In the genomic region with DNA sequence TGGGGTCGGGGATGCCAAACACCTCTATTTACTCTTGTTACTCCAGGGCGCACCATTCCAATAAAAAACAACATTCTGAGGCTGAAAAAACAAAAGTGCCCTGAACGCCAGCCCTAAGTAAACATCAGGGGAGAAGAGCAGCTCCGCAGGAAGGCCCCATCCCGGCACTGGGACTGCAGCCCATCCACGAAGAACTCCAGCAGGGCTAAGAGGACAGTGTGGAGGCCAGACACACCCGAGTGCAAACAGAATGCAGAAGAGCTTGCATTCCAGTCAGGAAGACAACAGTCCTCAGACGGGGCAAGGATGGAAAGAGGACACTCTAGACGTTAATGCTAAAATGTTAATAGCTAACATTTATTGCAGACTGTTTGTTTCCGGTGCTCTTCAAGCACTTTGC, we compare ENCODE assay signal across 9 cellular contexts. TPM values are rescaled to one million over a fixed set of nuclear protein-coding genes. Genes with fewer than 3 reads are reported as not detected.
A peak's percentile ranks its signal among the peaks of the same experiment; 100 is the strongest.
DNase-seq lines count a peak whose midpoint lies in the region; ATAC-seq and TF ChIP-seq lines count a peak whose summit lies in the region.
"Had no signal": no experiment of that assay in that cellular context is flagged by ENCODE, and none has a peak within 500 bp of the region (broad histone marks: within the 10 kb centered on the region; RNA-seq: fewer than 3 reads in every experiment).

No MANE protein-coding gene starts in this region.

- H3K27ac ChIP-seq in RWPE1 (peak overlapping the region; percentile 49), hepatocyte (peak overlapping the region; percentile 26)
- H3K27ac ChIP-seq: skin epidermis had no signal

- peaks cover 35% of the 10 kb centered on the region for H3K4me1 ChIP-seq in hepatocyte (ENCODE audit: insufficient read depth)

- WGBS in hepatocyte (ENCODE audit: low lambda C conversion rate, missing lambda C conversion rate): 41% methylated on average over 10 of the region's 10 CpGs

- TF ChIP-seq CTCF in RWPE1 (conservative IDR thresholded peaks at IDR 0.05; ENCODE audit: low read depth) (no peak), hepatocyte (IDR thresholded peaks at IDR 0.05; ENCODE audit: poor library complexity) (no peak), GM13977 (IDR thresholded peaks at IDR 0.05; ENCODE audit: extremely low read depth, insufficient read depth, missing control alignments) (no peak)

- H4K20me1 ChIP-seq in hepatocyte (ENCODE audit: insufficient read depth, poor library complexity, severe bottlenecking): no peaks in the 10 kb centered on the region

- H3K36me3 ChIP-seq in hepatocyte (replicated peaks; ENCODE audit: insufficient read depth, low read depth): no peaks in the 10 kb centered on the region

- H3K4me2 ChIP-seq in hepatocyte: peak overlapping the region; percentile 39

- H3K9me2 ChIP-seq in hepatocyte (replicated peaks; ENCODE audit: insufficient read depth): no peaks in the 10 kb centered on the region

- POLR2A ChIA-PET in RWPE1 (lab: Yijun Ruan, JAX; ENCODE audit: low non-redundant PET): no interaction called here

- CTCF ChIA-PET in RWPE1 (lab: Yijun Ruan, JAX): interaction anchor here (1.4 kb wide), 1 partner anchor 66 kb away, joined by 4 read pairs; the partner anchor contains the start of gene ANKRD18A

- no peaks in the 10 kb centered on the region for H3K27me3 ChIP-seq in hepatocyte

- DNase-seq in RWPE1 (ENCODE audit: low spot score): no peak
- no peak for DNase-seq in hepatocyte (ENCODE audit: low spot score)
- DNase-seq in sciatic nerve (ENCODE audit: low spot score): no peak
- no peak for DNase-seq in GM13977 (ENCODE audit: low spot score)
- no peak for DNase-seq in T-helper 9 cell

- no peak overlapping the region for H2AFZ ChIP-seq in hepatocyte

- intact Hi-C loops in sciatic nerve (cut with DNase I): no loop called here

- peak; percentile 26 for ATAC-seq in GM19438 (IDR thresholded peaks at IDR 0.05; ENCODE audit: low read depth, unreplicated experiment)
- ATAC-seq in sciatic nerve: peak; percentile 23
- no peak for ATAC-seq in HG03520 (IDR thresholded peaks at IDR 0.05; ENCODE audit: unreplicated experiment)
- no peak for ATAC-seq in GM21723 (IDR thresholded peaks at IDR 0.05; ENCODE audit: unreplicated experiment)

- in situ Hi-C loops in GM13977 (cut with MboI; ENCODE audit: low pct_unique_long_range_greater_than_20kb, low sequenced_read_pairs, unreplicated experiment): no loop called here

- no peaks in the 10 kb centered on the region for H3K9me3 ChIP-seq in hepatocyte (ENCODE audit: low read depth)

- H3K79me2 ChIP-seq in hepatocyte: no peaks in the 10 kb centered on the region

- H3K4me3 ChIP-seq in hepatocyte: no peak overlapping the region

RNA-seq across cellular contexts. Expression of gene FAM240B, which starts 33.0 kb away (rescaled TPM):
- total RNA-seq in hepatocyte: not detected in 2 replicates
- polyA plus RNA-seq in hepatocyte: not detected in 2 replicates
- total RNA-seq in sciatic nerve: not detected

Comparison
In these comparisons a context has a peak if more than half of its experiments do, and no peak if none do; other contexts are left out.
1. ATAC-seq: peak in GM19438 (single experiment) and sciatic nerve (single experiment); none in HG03520 (single experiment) and GM21723 (single experiment).